ENCODE assay signal across 8 cellular contexts in genomic region chr16:29210299-29211150, GRCh38.
DNase-seq lines count a peak whose midpoint lies in the region; ATAC-seq, FAIRE-seq and TF ChIP-seq lines count a peak whose summit lies in the region.
"Not testable (repeated sequence)": the region's sequence is repeated elsewhere in the genome, so short reads cannot be mapped to it uniquely, and the experiment has no call there.

No MANE protein-coding gene starts in this region.

- 81 to 89% (median 84%) methylated on average over 17 to 21 of the region's 25 CpGs for WGBS in spleen, 5 donors

- intact Hi-C loops in Right ventricle myocardium superior (cut with DNase I); left cardiac atrium (cut with DNase I); kidney (cut with DNase I); spleen (cut with DNase I; ENCODE audit: low total_unique reads); upper lobe of right lung (cut with DNase I): not testable (repeated sequence)

- H3K4me1 Mint-ChIP-seq in activated CD8-positive, alpha-beta memory T cell treated with anti-CD3 and anti-CD28 coated beads, Interleukin-2, amount 10 ng/mL, durations not matched to agents 7 days and 5 days: not testable (repeated sequence)

- TF ChIP-seq POLR2A in spleen (IDR thresholded peaks at IDR 0.05): not testable (repeated sequence)

- H3K4me3 Mint-ChIP-seq in activated CD8-positive, alpha-beta memory T cell treated with anti-CD3 and anti-CD28 coated beads, Interleukin-2, amount 10 ng/mL, durations not matched to agents 7 days and 5 days: not testable (repeated sequence)

- not testable (repeated sequence) for TF ChIP-seq CTCF in bronchial epithelial cell (IDR thresholded peaks at IDR 0.05; ENCODE audit: insufficient read depth, low read length, severe bottlenecking); kidney (IDR thresholded peaks at IDR 0.05; ENCODE audit: borderline replicate concordance, extremely low read depth, insufficient read depth); spleen (IDR thresholded peaks at IDR 0.05 in 8 of 11, conservative IDR thresholded peaks at IDR 0.05 in 3 of 11); upper lobe of right lung (IDR thresholded peaks at IDR 0.05)

- H3K4me3 ChIP-seq in bronchial epithelial cell (ENCODE audit: low read depth, low read length); kidney (ENCODE audit: low read length in 2 of 2); spleen; upper lobe of right lung: not testable (repeated sequence)

- H3K27ac ChIP-seq in kidney (ENCODE audit: low read depth in 2 of 2, low read length in 2 of 2); spleen; upper lobe of right lung: not testable (repeated sequence)

- not testable (repeated sequence) for H3K9ac ChIP-seq in kidney (ENCODE audit: low read length in 2 of 2)

- H3K27me3 ChIP-seq in bronchial epithelial cell (ENCODE audit: control insufficient read depth, insufficient read depth, low read length); spleen (replicated peaks in 1 of 7); upper lobe of right lung: not testable (repeated sequence)

- H3K27ac Mint-ChIP-seq in activated CD8-positive, alpha-beta memory T cell treated with anti-CD3 and anti-CD28 coated beads, Interleukin-2, amount 10 ng/mL, durations not matched to agents 7 days and 5 days: not testable (repeated sequence)

- H3K27me3 Mint-ChIP-seq in activated CD8-positive, alpha-beta memory T cell treated with anti-CD3 and anti-CD28 coated beads, Interleukin-2, amount 10 ng/mL, durations not matched to agents 7 days and 5 days: not testable (repeated sequence)

- FAIRE-seq in bronchial epithelial cell (lab: Jason Lieb, UNC): peak; percentile 52
- not testable (repeated sequence) for FAIRE-seq in kidney (lab: Jason Lieb, UNC)

- H3K4me1 ChIP-seq in kidney (ENCODE audit: control insufficient read depth in 1 of 2, insufficient read depth in 1 of 2, low read depth in 1 of 2, low read length in 2 of 2); spleen; upper lobe of right lung: not testable (repeated sequence)

- not testable (repeated sequence) for H3K9me3 Mint-ChIP-seq in activated CD8-positive, alpha-beta memory T cell treated with anti-CD3 and anti-CD28 coated beads, Interleukin-2, amount 10 ng/mL, durations not matched to agents 7 days and 5 days (ENCODE audit: low read depth)

- peak; percentile 2 for DNase-seq in activated CD8-positive, alpha-beta memory T cell treated with anti-CD3 and anti-CD28 coated beads, Interleukin-2, amount 10 ng/mL, durations not matched to agents 7 days and 5 days
- not testable (repeated sequence) for DNase-seq in bronchial epithelial cell (ENCODE audit: low read depth); Right ventricle myocardium superior; left cardiac atrium
- DNase-seq in kidney: peak; percentile 12
- peak; percentile 57 for DNase-seq in mesenteric fat pad (ENCODE audit: low spot score)
- peak; percentile 37 for DNase-seq in spleen
- peak; percentile 28 for DNase-seq in upper lobe of right lung

- CTCF ChIA-PET in activated CD8-positive, alpha-beta memory T cell treated with anti-CD3 and anti-CD28 coated beads, Interleukin-2, amount 10 ng/mL, durations not matched to agents 7 days and 5 days (lab: Charles Lee): not testable (repeated sequence)

- ATAC-seq in activated CD8-positive, alpha-beta memory T cell treated with anti-CD3 and anti-CD28 coated beads, Interleukin-2, amount 10 ng/mL, durations not matched to agents 7 days and 5 days: not testable (repeated sequence)
- peak; percentile 80 for ATAC-seq in Right ventricle myocardium superior (ENCODE audit: poor library complexity)
- peak; percentile 50 to 70 for ATAC-seq in left cardiac atrium
- peak; percentile 15 for ATAC-seq in upper lobe of right lung

- not testable (repeated sequence) for H3K9me3 ChIP-seq in kidney (ENCODE audit: control insufficient read depth in 1 of 2, low read length in 2 of 2); upper lobe of right lung
- peaks cover 0 to 14% (median 6%) of the 10 kb centered on the region in 8 donors for H3K9me3 ChIP-seq in spleen

- peaks cover 14% of the 10 kb centered on the region for H3K36me3 Mint-ChIP-seq in activated CD8-positive, alpha-beta memory T cell treated with anti-CD3 and anti-CD28 coated beads, Interleukin-2, amount 10 ng/mL, durations not matched to agents 7 days and 5 days

- not testable (repeated sequence) for H3K36me3 ChIP-seq in bronchial epithelial cell (ENCODE audit: control insufficient read depth, insufficient read depth, low read length); kidney (ENCODE audit: control insufficient read depth in 1 of 2, insufficient read depth in 2 of 2, low read length in 2 of 2); upper lobe of right lung
- H3K36me3 ChIP-seq in spleen: peaks cover 0 to 28% (median 0%) of the 10 kb centered on the region in 6 donors
